In the genomic region with DNA sequence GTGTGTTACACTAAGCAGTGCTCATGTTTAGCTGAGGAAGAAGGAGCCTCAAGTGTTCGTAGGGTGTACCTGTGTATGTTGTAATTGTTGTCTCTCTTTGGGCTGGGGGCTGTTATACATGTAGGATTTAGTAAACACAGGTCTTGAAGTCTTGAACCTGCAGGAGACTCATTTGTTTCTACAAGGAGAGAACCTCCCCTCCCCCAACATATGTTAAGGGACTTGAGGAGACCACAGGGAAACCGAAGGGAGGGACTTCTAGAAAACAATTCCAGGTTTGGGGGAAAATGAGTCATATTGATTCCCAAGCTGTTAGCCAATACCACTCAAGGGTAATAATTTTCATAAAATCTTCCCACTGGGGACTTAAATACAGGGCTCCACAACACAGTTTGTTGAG, we compare ENCODE assay signal across 34 cellular contexts. TPM values are rescaled to one million over a fixed set of nuclear protein-coding genes. Genes with fewer than 3 reads are reported as not detected.
DNase-seq lines count a peak whose midpoint lies in the region; ATAC-seq and TF ChIP-seq lines count a peak whose summit lies in the region.
"Had no signal": no experiment of that assay in that cellular context is flagged by ENCODE, and none has a peak within 500 bp of the region (broad histone marks: within the 10 kb centered on the region; RNA-seq: fewer than 3 reads in every experiment).

No MANE protein-coding gene starts in this region.

- no peak overlapping the region for H3K9ac ChIP-seq in SK-N-SH
- H3K9ac ChIP-seq in trophoblast cell (ENCODE audit: low read length), result no peak overlapping the region
- H3K9ac ChIP-seq: BLaER1, parathyroid adenoma had no signal

- no peak overlapping the region for H2BK5ac ChIP-seq in trophoblast cell (ENCODE audit: low read depth, low read length, poor library complexity)

- H2BK12ac ChIP-seq in trophoblast cell (ENCODE audit: low read length), result no peak overlapping the region

- no peak overlapping the region for H2BK120ac ChIP-seq in trophoblast cell (ENCODE audit: insufficient read depth, low read length, poor library complexity)

- H3K9me3 Mint-ChIP-seq in endothelial cell (ENCODE audit: unreplicated experiment) (no peaks in the 10 kb centered on the region), natural killer cell (peaks cover 0 to 2% of the 10 kb centered on the region in 2 donors)
- H3K9me3 Mint-ChIP-seq: activated naive CD8-positive, alpha-beta T cell treated with anti-CD3 and anti-CD28 coated beads, Interleukin-2, amount 50 U/mL, for 24 hours; memory B cell had no signal

- H3K4me3 Mint-ChIP-seq in endothelial cell (ENCODE audit: unreplicated experiment) (peak overlapping the region; percentile 75), natural killer cell (no peak overlapping the region)
- H3K4me3 Mint-ChIP-seq: activated naive CD8-positive, alpha-beta T cell treated with anti-CD3 and anti-CD28 coated beads, Interleukin-2, amount 50 U/mL, for 24 hours; memory B cell; neural crest cell had no signal

- H3K27ac Mint-ChIP-seq in endothelial cell (ENCODE audit: unreplicated experiment) (no peak overlapping the region), natural killer cell (no peak overlapping the region)
- H3K27ac Mint-ChIP-seq: activated naive CD8-positive, alpha-beta T cell treated with anti-CD3 and anti-CD28 coated beads, Interleukin-2, amount 50 U/mL, for 24 hours; memory B cell had no signal

- H3K4me3 ChIP-seq in H7 (ENCODE audit: insufficient read depth, low read depth, low read length), result peak overlapping the region; percentile 37; the same call in 1 of the 2 replicates
- peak overlapping the region in 1 of 2 experiments; percentile 53; a peak in 2 of 4 replicates for H3K4me3 ChIP-seq in SK-N-SH (ENCODE audit: low read depth in 2 of 2, low read length in 1 of 2)
- no peak overlapping the region for H3K4me3 ChIP-seq in trophoblast cell (ENCODE audit: low read depth, low read length)
- H3K4me3 ChIP-seq: BLaER1, left lung had no signal

- H3K4me1 Mint-ChIP-seq in endothelial cell (ENCODE audit: unreplicated experiment) (peaks cover 9% of the 10 kb centered on the region), natural killer cell (no peaks in the 10 kb centered on the region)
- H3K4me1 Mint-ChIP-seq: activated naive CD8-positive, alpha-beta T cell treated with anti-CD3 and anti-CD28 coated beads, Interleukin-2, amount 50 U/mL, for 24 hours; neural crest cell had no signal

- H2AK5ac ChIP-seq in trophoblast cell (ENCODE audit: low read length), result no peak overlapping the region

- H3K18ac ChIP-seq in trophoblast cell (ENCODE audit: low read length), result no peak overlapping the region

- no peak overlapping the region for H3K14ac ChIP-seq in trophoblast cell (ENCODE audit: low read length)

- H3K27me3 ChIP-seq in H7 (ENCODE audit: control insufficient read depth, insufficient read depth, low read length) (peaks cover 22% of the 10 kb centered on the region; the same call in 1 of the 2 replicates), SK-N-SH (ENCODE audit: insufficient read depth) (no peaks in the 10 kb centered on the region; the same call in 1 of the 2 replicates), trophoblast cell (ENCODE audit: insufficient read depth, low read length) (peaks cover 12% of the 10 kb centered on the region)
- H3K27me3 ChIP-seq: BLaER1 had no signal

- no peaks in the 10 kb centered on the region for H3K79me2 ChIP-seq in SK-N-SH (ENCODE audit: insufficient read depth)
- H3K79me2 ChIP-seq in trophoblast cell (ENCODE audit: control insufficient read depth, insufficient read depth, low read length, poor library complexity), result no peaks in the 10 kb centered on the region
- H3K79me2 ChIP-seq: parathyroid adenoma had no signal

- no peaks in the 10 kb centered on the region for H3K9me2 ChIP-seq in SK-N-SH

- H3K36me3 ChIP-seq in H7 (replicated peaks; ENCODE audit: control insufficient read depth, insufficient read depth, low read length) (no peaks in the 10 kb centered on the region), SK-N-SH (replicated peaks in 1 of 2; ENCODE audit: control insufficient read depth in 1 of 2, insufficient read depth in 2 of 2, low read length in 1 of 2) (no peaks in the 10 kb centered on the region), trophoblast cell (ENCODE audit: control insufficient read depth in 1 of 2, insufficient read depth in 2 of 2, low read length in 2 of 2) (no peaks in the 10 kb centered on the region)
- H3K36me3 ChIP-seq: BLaER1, esophagus muscularis mucosa, heart left ventricle, left lung had no signal

- H3K36me3 Mint-ChIP-seq in endothelial cell (ENCODE audit: low read depth, unreplicated experiment) (no peaks in the 10 kb centered on the region), natural killer cell (no peaks in the 10 kb centered on the region)
- H3K36me3 Mint-ChIP-seq: memory B cell had no signal

- ATAC-seq in GM21723 (IDR thresholded peaks at IDR 0.05; ENCODE audit: unreplicated experiment), result no peak
- ATAC-seq in natural killer cell, result no peak
- ATAC-seq: activated naive CD8-positive, alpha-beta T cell treated with anti-CD3 and anti-CD28 coated beads, Interleukin-2, amount 50 U/mL, for 24 hours; HCT116; heart left ventricle; Panc1; stimulated activated naive CD8-positive, alpha-beta T cell treated with anti-CD3 and anti-CD28 coated beads, Interleukin-15, Interleukin-2, amounts not matched to agents 100 U/mL and 50 U/mL, for 24 hours had no signal

- H3K27ac ChIP-seq in SK-N-SH (ENCODE audit: low read depth in 2 of 2, low read length in 1 of 2) (no peak overlapping the region), trophoblast cell (ENCODE audit: low read depth, low read length) (no peak overlapping the region)
- H3K27ac ChIP-seq: BLaER1, esophagus muscularis mucosa, heart left ventricle, left lung, parathyroid adenoma had no signal

- H3K4ac ChIP-seq in trophoblast cell (ENCODE audit: low read depth, low read length), result no peak overlapping the region

- no peaks in the 10 kb centered on the region; a peak in 1 of 4 replicates for H3K4me1 ChIP-seq in SK-N-SH (ENCODE audit: control insufficient read depth in 1 of 2, insufficient read depth in 2 of 2, low read depth in 1 of 2, low read length in 1 of 2)
- peaks cover 6 to 9% of the 10 kb centered on the region in 2 experiments for H3K4me1 ChIP-seq in trophoblast cell (ENCODE audit: control insufficient read depth in 1 of 2, insufficient read depth in 2 of 2, low read length in 2 of 2)
- H3K4me1 ChIP-seq: BLaER1, left lung, parathyroid adenoma had no signal

- H3K9me3 ChIP-seq in SK-N-SH (no peaks in the 10 kb centered on the region), trophoblast cell (ENCODE audit: insufficient read depth, low read depth, low read length) (no peaks in the 10 kb centered on the region)
- H3K9me3 ChIP-seq: esophagus muscularis mucosa, heart left ventricle, left lung had no signal

- no peak overlapping the region for H4K8ac ChIP-seq in trophoblast cell (ENCODE audit: low read depth, low read length)

- no peaks in the 10 kb centered on the region for H3F3A ChIP-seq in SK-N-SH (replicated peaks; ENCODE audit: insufficient read depth)

- no peak overlapping the region for H4K91ac ChIP-seq in trophoblast cell (ENCODE audit: low read depth, low read length)

- 51% methylated on average over 2 of the region's 2 CpGs for whole genome bisulfite sequencing in SK-N-SH (ENCODE audit: low lambda C conversion rate)
- WGBS in trophoblast cell (ENCODE audit: extremely low coverage, insufficient coverage, insufficient read length), result no CpG with 5 or more reads among the region's 2 CpGs

- H3K79me1 ChIP-seq in trophoblast cell (ENCODE audit: low read length), result no peaks in the 10 kb centered on the region

- TF ChIP-seq CTCF in SK-N-SH (IDR thresholded peaks at IDR 0.05) (no peak), endothelial cell (IDR thresholded peaks at IDR 0.05; ENCODE audit: unreplicated experiment) (no peak), natural killer cell (IDR thresholded peaks at IDR 0.05) (no peak)

- intact Hi-C loops in natural killer cell (cut with micrococcal nuclease), result no loop called here

- POLR2A ChIA-PET in SK-N-SH (lab: Yijun Ruan, JAX), result interaction anchor here (0.6 to 1.3 kb wide), 4 partner anchors 38 to 266 kb away, joined by 3 to 4 read pairs (median 3); a partner anchor contains a TSS

- H4K20me1 ChIP-seq in SK-N-SH (ENCODE audit: insufficient read depth), result no peaks in the 10 kb centered on the region
- H4K20me1 ChIP-seq: BLaER1 had no signal

- peak overlapping the region; percentile 59; the same call in 1 of the 2 replicates for H2AFZ ChIP-seq in SK-N-SH (ENCODE audit: low read depth)
- H2AFZ ChIP-seq in trophoblast cell (ENCODE audit: insufficient read depth, low read length, poor library complexity), result peak overlapping the region; percentile 45

- H3K23ac ChIP-seq in trophoblast cell (ENCODE audit: low read length), result no peak overlapping the region

- DNase-seq in H7 (no peak), SK-N-SH (no peak), endothelial cell (ENCODE audit: low spot score) (no peak), trophoblast cell (no peak), natural killer cell (no peak)
- no peak for DNase-seq in stimulated activated naive CD4-positive, alpha-beta T cell (lab: John Stamatoyannopoulos, UW)
- DNase-seq: ACHN; activated CD4-positive, alpha-beta T cell treated with anti-CD3 and anti-CD28 coated beads, Interleukin-2, amount 50 U/mL, for 48 hours; activated CD4-positive, CD25-positive, alpha-beta regulatory T cell treated with anti-CD3 and anti-CD28 coated beads, Interleukin-2, amount 50 U/mL, for 72 hours; activated naive CD4-positive, alpha-beta T cell; activated naive CD8-positive, alpha-beta T cell treated with anti-CD3 and anti-CD28 coated beads, Interleukin-2, amount 50 U/mL, for 24 hours; central memory CD4-positive, alpha-beta T cell; foreskin fibroblast; IMR-90; MV-4-11; NCI-H1436 treated with DMSO at 0.1 percent for 48 hours; NCI-H510A; Right ventricle myocardium superior; small intestine; stimulated activated CD4-positive, alpha-beta T cell treated with anti-CD3 and anti-CD28 coated beads, Interleukin-1b, Interleukin-23, amount 100 ng/mL, for 48 hours; stimulated activated naive CD8-positive, alpha-beta T cell treated with anti-CD3 and anti-CD28 coated beads, Interleukin-15, Interleukin-2, amounts not matched to agents 100 U/mL and 50 U/mL, for 24 hours had no signal

- CTCF ChIA-PET in SK-N-SH (lab: Yijun Ruan, JAX), result interaction anchor here (0.6 to 5.1 kb wide), 22 partner anchors 12 to 1516 kb away, joined by 3 to 49 read pairs (median 5); a partner anchor contains a TSS

- TF ChIP-seq EP300 in SK-N-SH (IDR thresholded peaks at IDR 0.05; ENCODE audit: borderline replicate concordance in 1 of 2, low read depth in 1 of 2, low read length in 1 of 2), result no peak

- H4K12ac ChIP-seq in trophoblast cell (ENCODE audit: low read depth, low read length), result no peak overlapping the region

- H3K4me2 ChIP-seq in SK-N-SH (peak overlapping the region; percentile 67; the same call in 1 of the 2 replicates), trophoblast cell (ENCODE audit: low read length) (peak overlapping the region; percentile 84)
- H3K4me2 ChIP-seq: BLaER1 had no signal

- H3K27me3 Mint-ChIP-seq in endothelial cell (ENCODE audit: unreplicated experiment), result peaks cover 6% of the 10 kb centered on the region
- peaks cover 21 to 30% of the 10 kb centered on the region in 2 donors for H3K27me3 Mint-ChIP-seq in natural killer cell (ENCODE audit: low read depth in 2 of 2)

- TF ChIP-seq RAD21 in SK-N-SH (IDR thresholded peaks at IDR 0.05; ENCODE audit: low read length), result no peak

RNA-seq across cellular contexts. Expression of a gene that starts 25.0 kb away (rescaled TPM):
- 0.87 and 2.5 TPM in 2 replicates for total RNA-seq in H7 (2014; rRNA removed; shearing (Covaris generic))
- polyA plus RNA-seq in SK-N-SH (2012; rRNA removed), result 0.07 and 0.15 TPM in 2 replicates
- polyA plus RNA-seq in SK-N-SH (2012; cell fraction: cytosol; rRNA removed), result 0.05 and 0.08 TPM in 2 replicates
- polyA plus RNA-seq in SK-N-SH (2012; cell fraction: nucleus; rRNA removed), result 0.11 and 0.17 TPM in 2 replicates
- total RNA-seq in endothelial cell (ENCODE audit: unreplicated experiment) (0.51 TPM), natural killer cell (not detected)
- 0.07 and 0.08 TPM in 2 replicates for polyA plus RNA-seq in trophoblast cell (2013)
- total RNA-seq: G401; IMR-90; LHCN-M2; T-helper 2 cell treated with Interferon-gamma antibody and Interleukin-4, amounts not matched to agents 100 ng/mL and 5 ng/mL, for 36 hours had no signal
- polyA plus RNA-seq: heart left ventricle, IMR-90 had no signal

RNA-seq across cellular contexts. Expression of a gene that starts 59.9 kb away (rescaled TPM):
- 0.42 and 1.7 TPM in 2 replicates for total RNA-seq in H7 (2014; rRNA removed; shearing (Covaris generic))
- polyA plus RNA-seq in SK-N-SH (2012; rRNA removed), result 2.7 and 6.0 TPM in 2 replicates
- polyA plus RNA-seq in SK-N-SH (2012; cell fraction: cytosol; rRNA removed), result 5.7 and 9.6 TPM in 2 replicates
- 2.6 and 5.4 TPM in 2 replicates for polyA plus RNA-seq in SK-N-SH (2012; cell fraction: nucleus; rRNA removed)
- 3.0 TPM for total RNA-seq in endothelial cell (ENCODE audit: unreplicated experiment)
- polyA plus RNA-seq in trophoblast cell (2013), result not detected in 2 replicates
- total RNA-seq in natural killer cell, result not detected
- total RNA-seq: G401; IMR-90; left lung; LHCN-M2; Right ventricle myocardium superior; T-helper 2 cell treated with Interferon-gamma antibody and Interleukin-4, amounts not matched to agents 100 ng/mL and 5 ng/mL, for 36 hours had no signal
- polyA plus RNA-seq: heart left ventricle, IMR-90 had no signal
